In genomic region chr2:11777066-11777782, GRCh38 we compare ENCODE assay signal across 13 cellular contexts. TPM values are rescaled to one million over a fixed set of nuclear protein-coding genes. Genes with fewer than 3 reads are reported as not detected.
DNase-seq lines count a peak whose midpoint lies in the region; ATAC-seq and TF ChIP-seq lines count a peak whose summit lies in the region.
"Had no signal": no experiment of that assay in that cellular context is flagged by ENCODE, and none has a peak within 500 bp of the region (broad histone marks: within the 10 kb centered on the region; RNA-seq: fewer than 3 reads in every experiment).

No MANE protein-coding gene starts in this region.

- peaks cover 0 to 51% of the 10 kb centered on the region in 2 donors for H3K36me3 ChIP-seq in gastrocnemius medialis

- in situ Hi-C loops in gastrocnemius medialis (cut with MboI; ENCODE audit: low sequenced_read_pairs in 4 of 4), result loop anchor here (5.0 to 25.0 kb wide), 3 partner anchors 80 to 315 kb away; partner anchors contain the start of gene E2F6 (in 1 of the 4)

- intact Hi-C loops in gastrocnemius medialis (cut with DNase I; ENCODE audit: low total_unique reads), result no loop called here

- H3K9me3 ChIP-seq in gastrocnemius medialis, result no peaks in the 10 kb centered on the region
- H3K9me3 ChIP-seq: Peyer's patch, right lobe of liver had no signal

- peaks cover 54% of the 10 kb centered on the region in 2 donors for H3K4me1 ChIP-seq in gastrocnemius medialis

- H3K27me3 ChIP-seq in gastrocnemius medialis, result no peaks in the 10 kb centered on the region
- H3K27me3 ChIP-seq: Peyer's patch, right lobe of liver had no signal

- H3K4me3 Mint-ChIP-seq in T-helper 2 cell treated with Interferon-gamma antibody and Interleukin-4, amounts not matched to agents 5 μg/mL and 100 μg/mL, for 36 hours, result peak overlapping the region; percentile 58
- H3K4me3 Mint-ChIP-seq in effector memory CD8-positive, alpha-beta T cell, result peak overlapping the region; percentile 63 to 73

- H3K4me3 ChIP-seq in NB4 (ENCODE audit: low read depth, low read length) (peak overlapping the region; percentile 14), gastrocnemius medialis (no peak overlapping the region)
- H3K4me3 ChIP-seq: Peyer's patch, right lobe of liver had no signal

- no peak for DNase-seq in T-helper 2 cell treated with Interferon-gamma antibody and Interleukin-4, amounts not matched to agents 5 μg/mL and 100 μg/mL, for 36 hours (ENCODE audit: low spot score)
- DNase-seq in T-helper 2 cell (no peak), NB4 (ENCODE audit: low read depth) (peak; percentile 92), gastrocnemius medialis (peak in 1 of 2 donors; percentile 45), SKM-1 treated with dmso at 0.1 percent for 144 hours (lab: John Stamatoyannopoulos, UW; ENCODE audit: unreplicated experiment) (no peak), iPS-NIHi7 (ENCODE audit: extremely low spot score) (no peak), CD1c-positive myeloid dendritic cell (ENCODE audit: extremely low spot score) (no peak)
- DNase-seq in effector memory CD8-positive, alpha-beta T cell, result no peak
- DNase-seq: activated CD4-positive, alpha-beta T cell treated with anti-CD3 and anti-CD28 coated beads, Interleukin-2, amount 50 U/mL, for 1 hour; cerebellar nuclear complex; kidney; Peyer's patch; right lobe of liver had no signal

- no peak for ATAC-seq in effector memory CD8-positive, alpha-beta T cell (replicated peaks)
- peak in 1 of 2 donors; percentile 44 for ATAC-seq in gastrocnemius medialis

- peaks cover 50% of the 10 kb centered on the region for H3K4me1 Mint-ChIP-seq in T-helper 2 cell treated with Interferon-gamma antibody and Interleukin-4, amounts not matched to agents 5 μg/mL and 100 μg/mL, for 36 hours (ENCODE audit: low read depth)
- peaks cover 28 to 36% of the 10 kb centered on the region in 2 donors for H3K4me1 Mint-ChIP-seq in effector memory CD8-positive, alpha-beta T cell (ENCODE audit: low read depth in 2 of 2)

- TF ChIP-seq CTCF in NB4 (IDR thresholded peaks at IDR 0.05; ENCODE audit: low read depth, low read length), result no peak
- no peak for TF ChIP-seq CTCF in gastrocnemius medialis (IDR thresholded peaks at IDR 0.05 in 4 of 5, conservative IDR thresholded peaks at IDR 0.05 in 1 of 5)

- peaks cover 78% of the 10 kb centered on the region for H3K36me3 Mint-ChIP-seq in T-helper 2 cell treated with Interferon-gamma antibody and Interleukin-4, amounts not matched to agents 5 μg/mL and 100 μg/mL, for 36 hours (ENCODE audit: low read depth)
- H3K36me3 Mint-ChIP-seq in effector memory CD8-positive, alpha-beta T cell (ENCODE audit: insufficient read depth), result peaks cover 62% of the 10 kb centered on the region

- H3K9me3 Mint-ChIP-seq in T-helper 2 cell treated with Interferon-gamma antibody and Interleukin-4, amounts not matched to agents 5 μg/mL and 100 μg/mL, for 36 hours, result no peaks in the 10 kb centered on the region
- no peaks in the 10 kb centered on the region for H3K9me3 Mint-ChIP-seq in effector memory CD8-positive, alpha-beta T cell

- no peaks in the 10 kb centered on the region for H3K27me3 Mint-ChIP-seq in T-helper 2 cell treated with Interferon-gamma antibody and Interleukin-4, amounts not matched to agents 5 μg/mL and 100 μg/mL, for 36 hours (ENCODE audit: low read depth)
- H3K27me3 Mint-ChIP-seq in effector memory CD8-positive, alpha-beta T cell, result no peaks in the 10 kb centered on the region

- H3K27ac ChIP-seq in gastrocnemius medialis, result peak overlapping the region; percentile 58 to 70 (median 66)

- TF ChIP-seq POLR2A in NB4 (IDR thresholded peaks at IDR 0.05; ENCODE audit: extremely low read depth, insufficient read length) (peak; percentile 28), gastrocnemius medialis (IDR thresholded peaks at IDR 0.05) (no peak)

- H3K27ac Mint-ChIP-seq in T-helper 2 cell treated with Interferon-gamma antibody and Interleukin-4, amounts not matched to agents 5 μg/mL and 100 μg/mL, for 36 hours, result peak overlapping the region; percentile 58
- peak overlapping the region; percentile 50 to 85 for H3K27ac Mint-ChIP-seq in effector memory CD8-positive, alpha-beta T cell

RNA-seq across cellular contexts. Expression of gene LPIN1, which starts 30.8 kb away (rescaled TPM):
- total RNA-seq in gastrocnemius medialis, result 100 to 1,000 TPM; 292 to 606 (median 472) TPM
